19 cellular contexts compared by ENCODE assay signal in the genomic region with DNA sequence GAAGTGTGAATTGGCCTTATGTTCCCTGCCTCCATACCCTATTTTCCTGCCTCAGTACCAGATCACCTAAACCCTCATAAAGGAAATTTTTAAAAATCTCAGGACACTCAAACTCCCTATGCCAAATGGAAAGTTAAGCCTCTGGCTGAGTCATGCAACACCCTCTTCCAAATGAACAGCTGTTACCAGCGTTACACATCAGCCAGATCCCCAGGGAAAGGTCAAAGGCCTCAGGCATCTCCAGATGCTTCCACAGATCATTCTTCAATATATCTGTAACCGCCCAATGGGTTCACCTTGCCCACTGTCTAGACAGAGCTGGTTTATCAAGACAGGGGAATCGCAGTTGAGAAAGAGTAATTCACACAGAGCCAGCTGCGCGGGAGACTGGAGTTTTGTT. TPM values are rescaled to one million over a fixed set of nuclear protein-coding genes. Genes with fewer than 3 reads are reported as not detected.
A peak's percentile ranks its signal among the peaks of the same experiment; 100 is the strongest.
DNase-seq lines count a peak whose midpoint lies in the region; ATAC-seq, FAIRE-seq and TF ChIP-seq lines count a peak whose summit lies in the region.
"Had no signal": no experiment of that assay in that cellular context is flagged by ENCODE, and none has a peak within 500 bp of the region (broad histone marks: within the 10 kb centered on the region; RNA-seq: fewer than 3 reads in every experiment).

No MANE protein-coding gene starts in this region.

- TF ChIP-seq EP300 in transverse colon (IDR thresholded peaks at IDR 0.05; ENCODE audit: low read depth) = no peak

- H3K9me3 Mint-ChIP-seq in natural killer cell = no peaks in the 10 kb centered on the region

- TF ChIP-seq CTCF in cardiac fibroblast (IDR thresholded peaks at IDR 0.05; ENCODE audit: low read depth, low read length) (no peak), transverse colon (IDR thresholded peaks at IDR 0.05) (no peak), natural killer cell (IDR thresholded peaks at IDR 0.05) (no peak)

- intact Hi-C loops in right cardiac atrium (cut with DNase I) = no loop called here
- intact Hi-C loops in transverse colon (cut with DNase I; ENCODE audit: low total_unique reads) = no loop called here
- intact Hi-C loops in natural killer cell (cut with micrococcal nuclease) = no loop called here

- H3K9me3 ChIP-seq in right cardiac atrium (ENCODE audit: control insufficient read depth, low read length) (no peaks in the 10 kb centered on the region), transverse colon (no peaks in the 10 kb centered on the region)
- H3K9me3 ChIP-seq: thyroid gland had no signal

- peak; percentile 13 for DNase-seq in DMS53 (lab: John Stamatoyannopoulos, UW)
- no peak for DNase-seq in DMS53 treated with DMSO at 0.1 percent for 48 hours (lab: John Stamatoyannopoulos, UW; ENCODE audit: unreplicated experiment)
- DNase-seq in cardiac fibroblast (ENCODE audit: low read depth in 2 of 2) = peak; percentile 48 to 72
- DNase-seq in right cardiac atrium = no peak
- no peak for DNase-seq in transverse colon
- DNase-seq in NCI-H524 treated with DMSO at 0.1 percent for 48 hours (lab: John Stamatoyannopoulos, UW) = no peak
- no peak for DNase-seq in natural killer cell
- no peak for DNase-seq in frontal cortex (ENCODE audit: low spot score in 2 of 2)
- DNase-seq: activated CD4-positive, alpha-beta memory T cell treated with anti-CD3 and anti-CD28 coated beads, Interleukin-2, amount 10 ng/mL, durations not matched to agents 7 days and 5 days; MM.1S; naive B cell; NCI-H345; T-helper 9 cell; thyroid gland had no signal

- H3K27ac ChIP-seq in right cardiac atrium (ENCODE audit: low read length) (no peak overlapping the region), transverse colon (peak overlapping the region; percentile 46 to 59 (median 56))
- H3K27ac ChIP-seq: 22Rv1, cardiac muscle cell, epithelial cell of prostate had no signal

- H3K4me3 ChIP-seq in cardiac fibroblast (replicated peaks in 1 of 2; ENCODE audit: low read depth in 2 of 2, low read length in 2 of 2) (peak overlapping the region in 1 of 2 donors; percentile 39), right cardiac atrium (ENCODE audit: low read length) (no peak overlapping the region), transverse colon (no peak overlapping the region)
- H3K4me3 ChIP-seq: cardiac muscle cell, GM12878, thyroid gland had no signal

- no peaks in the 10 kb centered on the region for H3K36me3 ChIP-seq in transverse colon
- H3K36me3 ChIP-seq: cardiac muscle cell, thyroid gland had no signal

- TF ChIP-seq POLR2A in transverse colon (IDR thresholded peaks at IDR 0.05) = no peak

- 79% methylated on average over 5 of the region's 5 CpGs for WGBS in right cardiac atrium
- 84% methylated on average over 5 of the region's 5 CpGs; no CpG with 5 or more reads in 1 of the 2 donors for WGBS in transverse colon (ENCODE audit: low coverage in 1 of 2), 2 donors

- peak; percentile 59 to 74 for ATAC-seq in right cardiac atrium
- ATAC-seq in natural killer cell = no peak
- ATAC-seq: GM12878 had no signal

- H3K27me3 ChIP-seq in right cardiac atrium (ENCODE audit: control insufficient read depth, insufficient read depth) (no peaks in the 10 kb centered on the region), transverse colon (no peaks in the 10 kb centered on the region)
- H3K27me3 ChIP-seq: cardiac muscle cell, thyroid gland had no signal

- in situ Hi-C loops in transverse colon (cut with MboI; ENCODE audit: low pct_ligation_motif_present in 1 of 4, low pct_unique_long_range_greater_than_20kb in 1 of 4, low sequenced_read_pairs in 3 of 4) = loop anchor here in 2 of 4 donors (25.0 kb wide), 1 partner anchor 287 kb away; no protein-coding TSS in a partner anchor

- no peak for FAIRE-seq in frontal cortex (lab: Jason Lieb, UNC)
- FAIRE-seq: GM12878, islet of Langerhans had no signal

- no peaks in the 10 kb centered on the region for H3K4me1 Mint-ChIP-seq in natural killer cell
- H3K4me1 Mint-ChIP-seq: activated CD4-positive, alpha-beta memory T cell treated with anti-CD3 and anti-CD28 coated beads, Interleukin-2, amount 10 ng/mL, durations not matched to agents 7 days and 5 days; naive B cell had no signal

- H3K4me1 ChIP-seq in right cardiac atrium (ENCODE audit: control insufficient read depth, insufficient read depth, low read length) (no peaks in the 10 kb centered on the region), transverse colon (no peaks in the 10 kb centered on the region)
- H3K4me1 ChIP-seq: thyroid gland had no signal

- H3K36me3 Mint-ChIP-seq in natural killer cell = no peaks in the 10 kb centered on the region
- H3K36me3 Mint-ChIP-seq: naive B cell had no signal

- H3K27ac Mint-ChIP-seq in natural killer cell = no peak overlapping the region
- H3K27ac Mint-ChIP-seq: activated CD4-positive, alpha-beta memory T cell treated with anti-CD3 and anti-CD28 coated beads, Interleukin-2, amount 10 ng/mL, durations not matched to agents 7 days and 5 days had no signal

- H3K4me3 Mint-ChIP-seq in natural killer cell = no peak overlapping the region
- H3K4me3 Mint-ChIP-seq: activated CD4-positive, alpha-beta memory T cell treated with anti-CD3 and anti-CD28 coated beads, Interleukin-2, amount 10 ng/mL, durations not matched to agents 7 days and 5 days; naive B cell had no signal

- no peaks in the 10 kb centered on the region for H3K27me3 Mint-ChIP-seq in natural killer cell (ENCODE audit: low read depth in 2 of 2)
- H3K27me3 Mint-ChIP-seq: activated CD4-positive, alpha-beta memory T cell treated with anti-CD3 and anti-CD28 coated beads, Interleukin-2, amount 10 ng/mL, durations not matched to agents 7 days and 5 days; naive B cell had no signal

RNA-seq across cellular contexts. Expression of a gene that starts 29.0 kb away (rescaled TPM):
- total RNA-seq in right cardiac atrium (1 to 10 TPM in 3 of 4 donors, under 1 TPM in 1; 0.96 to 2.0 (median 1.2) TPM), transverse colon (1 to 10 TPM in 1 of 4 donors, under 1 TPM in 2, not detected in 1; 0.27 to 6.8 (median 0.79) TPM), natural killer cell (1 to 10 TPM; 2.2 to 3.6 (median 3.5) TPM), frontal cortex (1.2 TPM)
- polyA plus RNA-seq in right cardiac atrium = 0.27 TPM

RNA-seq across cellular contexts. Expression of a gene that starts 38.8 kb away (rescaled TPM):
- 10 to 100 TPM; 77.5 to 94.2 (median 84.9) TPM for total RNA-seq in right cardiac atrium
- 26.7 TPM for polyA plus RNA-seq in right cardiac atrium
- total RNA-seq in transverse colon = 100 to 1,000 TPM in 1 of 4 donors, 10 to 100 TPM in 3; 63.2 to 102 (median 72.1) TPM
- total RNA-seq in natural killer cell = 10 to 100 TPM; 32.8 to 44.1 (median 43.7) TPM
- total RNA-seq in frontal cortex = 183 TPM

RNA-seq across cellular contexts. Expression of a gene that starts 39.2 kb away (rescaled TPM):
- 1 to 10 TPM; 2.5 to 7.2 (median 4.6) TPM for total RNA-seq in right cardiac atrium
- polyA plus RNA-seq in right cardiac atrium = 3.1 TPM
- 1 to 10 TPM in 2 of 4 donors, under 1 TPM in 1, not detected in 1; 0.60 to 4.9 (median 2.7) TPM for total RNA-seq in transverse colon
- 10 to 100 TPM in 1 of 3 donors, 1 to 10 TPM in 2; 2.9 to 11.4 (median 5.9) TPM for total RNA-seq in natural killer cell
- 6.5 TPM for total RNA-seq in frontal cortex

Comparison
In these comparisons a context has a peak if more than half of its experiments do, and no peak if none do; other contexts are left out.
1. DNase-seq: peak in DMS53 (single experiment) and cardiac fibroblast (2 of 2); none in DMS53 treated with DMSO at 0.1 percent for 48 hours (single experiment), right cardiac atrium (0 of 3), transverse colon (single experiment), NCI-H524 treated with DMSO at 0.1 percent for 48 hours (single experiment), natural killer cell (single experiment) and frontal cortex (0 of 2).
2. ATAC-seq: peak in right cardiac atrium (2 of 2); none in natural killer cell (0 of 3).